1 cellular context compared by ENCODE assay signal in the genomic region with DNA sequence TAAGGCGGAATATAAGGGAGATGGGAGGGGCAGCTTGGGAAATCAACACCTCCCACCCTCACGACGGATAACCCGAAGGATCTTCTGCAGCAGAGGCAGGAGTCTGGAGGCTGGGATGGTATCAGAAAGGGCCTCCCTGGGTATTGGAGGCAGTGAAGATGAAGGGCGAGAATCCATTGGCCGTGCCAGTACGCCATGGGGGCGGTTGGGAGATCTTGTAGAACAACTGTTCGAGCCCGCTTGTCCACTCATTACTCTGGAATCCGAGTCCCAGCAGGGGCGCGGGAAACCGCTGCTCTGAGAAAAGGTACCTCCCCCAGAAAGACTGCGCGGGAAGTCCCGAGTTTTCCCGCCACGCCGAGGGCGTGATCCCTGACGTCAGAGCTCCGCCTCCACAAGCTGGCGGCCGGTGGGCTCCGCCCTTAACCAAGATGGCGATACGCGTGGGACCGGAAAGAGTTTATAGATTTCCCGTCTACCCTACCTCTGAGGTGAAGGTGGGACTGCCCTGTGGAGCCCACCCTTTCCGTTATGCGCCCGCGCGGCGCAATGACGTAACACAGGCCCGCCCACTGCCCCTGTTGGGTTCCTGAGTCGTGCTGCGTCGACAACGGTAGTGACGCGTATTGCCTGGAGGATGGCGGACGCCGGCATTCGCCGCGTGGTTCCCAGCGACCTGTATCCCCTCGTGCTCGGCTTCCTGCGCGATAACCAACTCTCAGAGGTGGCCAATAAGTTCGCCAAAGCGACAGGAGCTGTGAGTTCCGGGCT.
TF ChIP-seq lines count a peak whose summit lies in the region.

A gene (plus strand): TSS at position 616 of the 771 bp plus-strand sequence. CDS start 22 bp downstream, at position 638.

TF ChIP-seq in HEK293, 187 proteins besides CTCF, POLR2A, EP300 and RAD21 (continued from another document):
- TF ChIP-seq, protein P1, sequence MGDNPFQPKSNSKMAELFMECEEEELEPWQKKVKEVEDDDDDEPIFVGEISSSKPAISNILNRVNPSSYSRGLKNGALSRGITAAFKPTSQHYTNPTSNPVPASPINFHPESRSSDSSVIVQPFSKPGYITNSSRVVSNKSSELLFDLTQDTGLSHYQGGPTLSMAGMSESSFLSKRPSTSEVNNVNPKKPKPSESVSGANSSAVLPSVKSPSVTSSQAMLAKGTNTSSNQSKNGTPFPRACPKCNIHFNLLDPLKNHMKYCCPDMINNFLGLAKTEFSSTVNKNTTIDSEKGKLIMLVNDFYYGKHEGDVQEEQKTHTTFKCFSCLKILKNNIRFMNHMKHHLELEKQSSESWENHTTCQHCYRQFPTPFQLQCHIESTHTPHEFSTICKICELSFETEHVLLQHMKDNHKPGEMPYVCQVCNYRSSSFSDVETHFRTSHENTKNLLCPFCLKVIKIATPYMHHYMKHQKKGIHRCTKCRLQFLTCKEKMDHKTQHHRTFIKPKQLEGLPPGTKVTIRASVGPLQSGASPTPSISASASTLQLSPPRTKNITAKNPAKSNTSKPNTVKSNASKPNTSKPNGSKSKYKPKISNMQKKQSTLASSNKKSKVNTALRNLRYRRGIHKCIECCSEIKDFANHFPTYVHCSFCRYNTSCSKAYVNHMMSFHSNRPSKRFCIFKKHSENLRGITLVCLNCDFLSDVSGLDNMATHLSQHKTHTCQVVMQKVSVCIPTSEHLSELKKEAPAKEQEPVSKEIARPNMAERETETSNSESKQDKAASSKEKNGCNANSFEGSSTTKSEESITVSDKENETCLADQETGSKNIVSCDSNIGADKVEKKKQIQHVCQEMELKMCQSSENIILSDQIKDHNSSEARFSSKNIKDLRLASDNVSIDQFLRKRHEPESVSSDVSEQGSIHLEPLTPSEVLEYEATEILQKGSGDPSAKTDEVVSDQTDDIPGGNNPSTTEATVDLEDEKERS (tag by site-specific recombination; IDR thresholded peaks at IDR 0.05) = no peak
- no peak for TF ChIP-seq ZFP41 (tag by site-specific recombination; IDR thresholded peaks at IDR 0.05; ENCODE audit: borderline replicate concordance)
- no peak for TF ChIP-seq ZNF837 (tag by site-specific recombination; IDR thresholded peaks at IDR 0.05)
- TF ChIP-seq, protein P2, sequence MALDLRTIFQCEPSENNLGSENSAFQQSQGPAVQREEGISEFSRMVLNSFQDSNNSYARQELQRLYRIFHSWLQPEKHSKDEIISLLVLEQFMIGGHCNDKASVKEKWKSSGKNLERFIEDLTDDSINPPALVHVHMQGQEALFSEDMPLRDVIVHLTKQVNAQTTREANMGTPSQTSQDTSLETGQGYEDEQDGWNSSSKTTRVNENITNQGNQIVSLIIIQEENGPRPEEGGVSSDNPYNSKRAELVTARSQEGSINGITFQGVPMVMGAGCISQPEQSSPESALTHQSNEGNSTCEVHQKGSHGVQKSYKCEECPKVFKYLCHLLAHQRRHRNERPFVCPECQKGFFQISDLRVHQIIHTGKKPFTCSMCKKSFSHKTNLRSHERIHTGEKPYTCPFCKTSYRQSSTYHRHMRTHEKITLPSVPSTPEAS (tag by site-specific recombination; IDR thresholded peaks at IDR 0.05) = no peak
- no peak for TF ChIP-seq ZNF707 (tag by site-specific recombination; IDR thresholded peaks at IDR 0.05)
- TF ChIP-seq ZNF214 (tag by site-specific recombination; IDR thresholded peaks at IDR 0.05; ENCODE audit: borderline replicate concordance) = no peak
- TF ChIP-seq, protein P3, sequence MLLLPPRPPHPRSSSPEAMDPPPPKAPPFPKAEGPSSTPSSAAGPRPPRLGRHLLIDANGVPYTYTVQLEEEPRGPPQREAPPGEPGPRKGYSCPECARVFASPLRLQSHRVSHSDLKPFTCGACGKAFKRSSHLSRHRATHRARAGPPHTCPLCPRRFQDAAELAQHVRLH (tag by site-specific recombination; IDR thresholded peaks at IDR 0.05) = peak; percentile 99
- no peak for TF ChIP-seq ZNF157 (tag by site-specific recombination; IDR thresholded peaks at IDR 0.05)
- TF ChIP-seq ZBTB48 (tag by site-specific recombination; IDR thresholded peaks at IDR 0.05) = no peak
- TF ChIP-seq, protein P4, sequence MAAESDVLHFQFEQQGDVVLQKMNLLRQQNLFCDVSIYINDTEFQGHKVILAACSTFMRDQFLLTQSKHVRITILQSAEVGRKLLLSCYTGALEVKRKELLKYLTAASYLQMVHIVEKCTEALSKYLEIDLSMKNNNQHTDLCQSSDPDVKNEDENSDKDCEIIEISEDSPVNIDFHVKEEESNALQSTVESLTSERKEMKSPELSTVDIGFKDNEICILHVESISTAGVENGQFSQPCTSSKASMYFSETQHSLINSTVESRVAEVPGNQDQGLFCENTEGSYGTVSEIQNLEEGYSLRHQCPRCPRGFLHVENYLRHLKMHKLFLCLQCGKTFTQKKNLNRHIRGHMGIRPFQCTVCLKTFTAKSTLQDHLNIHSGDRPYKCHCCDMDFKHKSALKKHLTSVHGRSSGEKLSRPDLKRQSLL (tag by site-specific recombination; IDR thresholded peaks at IDR 0.05) = 0 out of 2 replicates have a peak, but pooled peaks have one; percentile 23
- TF ChIP-seq KLF8 (tag by site-specific recombination; IDR thresholded peaks at IDR 0.05) = peak; percentile 100
- TF ChIP-seq ZNF221 (tag by site-specific recombination; IDR thresholded peaks at IDR 0.05; ENCODE audit: borderline replicate concordance) = no peak
- TF ChIP-seq ZNF677 (tag by site-specific recombination; IDR thresholded peaks at IDR 0.05) = 0 out of 2 replicates have a peak, but pooled peaks have one; percentile 29
- TF ChIP-seq ZNF211 (tag by site-specific recombination; IDR thresholded peaks at IDR 0.05; ENCODE audit: low read depth) = no peak
- TF ChIP-seq ZNF792 (tag by site-specific recombination; IDR thresholded peaks at IDR 0.05) = no peak
- no peak for TF ChIP-seq ZNF510 (tag by site-specific recombination; IDR thresholded peaks at IDR 0.05; ENCODE audit: insufficient replicate concordance)
- TF ChIP-seq PRDM1 (tag by site-specific recombination; IDR thresholded peaks at IDR 0.05) = no peak; the same call in 1 of the 2 replicates
- TF ChIP-seq ZNF133 (tag by site-specific recombination; IDR thresholded peaks at IDR 0.05) = no peak
- TF ChIP-seq YY2 (tag by site-specific recombination; IDR thresholded peaks at IDR 0.05) = peak; percentile 91
